17 cellular contexts compared by ENCODE assay signal in genomic region chr7:731440-732085, GRCh38. TPM values are rescaled to one million over a fixed set of nuclear protein-coding genes. Genes with fewer than 3 reads are reported as not detected.
A peak's percentile ranks its signal among the peaks of the same experiment; 100 is the strongest.
DNase-seq lines count a peak whose midpoint lies in the region; ATAC-seq and TF ChIP-seq lines count a peak whose summit lies in the region.
"Had no signal": no experiment of that assay in that cellular context is flagged by ENCODE, and none has a peak within 500 bp of the region (broad histone marks: within the 10 kb centered on the region; RNA-seq: fewer than 3 reads in every experiment).

No MANE protein-coding gene starts in this region.

- no peak overlapping the region for H2AFZ ChIP-seq in PC-9

- H3K36me3 ChIP-seq in PC-9 (ENCODE audit: low read depth), result peaks cover 28% of the 10 kb centered on the region
- H3K36me3 ChIP-seq in brain microvascular endothelial cell (replicated peaks), result peaks cover 2% of the 10 kb centered on the region
- peaks cover 28% of the 10 kb centered on the region for H3K36me3 ChIP-seq in iPS-15b (ENCODE audit: control insufficient read depth, insufficient read depth, low read length)
- peaks cover 16% of the 10 kb centered on the region for H3K36me3 ChIP-seq in skeletal muscle satellite cell (ENCODE audit: insufficient read depth, low read length)

- peaks cover 54% of the 10 kb centered on the region for H3K79me2 ChIP-seq in PC-9 (ENCODE audit: low read depth)

- H3K4me2 ChIP-seq in PC-9 (peak overlapping the region; percentile 56), skeletal muscle satellite cell (ENCODE audit: low read length) (peak overlapping the region; percentile 50)

- H3K27ac ChIP-seq in PC-9 (peak overlapping the region; percentile 35; the same call in 1 of the 2 replicates), brain microvascular endothelial cell (peak overlapping the region; percentile 51)

- DNase-seq in PC-9, result no peak
- DNase-seq in brain microvascular endothelial cell, result no peak
- DNase-seq in pons (ENCODE audit: low spot score), result no peak
- no peak for DNase-seq in T-cell
- no peak for DNase-seq in stimulated activated effector memory CD8-positive, alpha-beta T cell treated with anti-CD3 and anti-CD28 coated beads, Interleukin-12 subunit alpha, Interleukin-12 subunit beta, amount 100 ng/mL, for 72 hours (ENCODE audit: low spot score in 2 of 2)
- DNase-seq: activated CD8-positive, alpha-beta memory T cell treated with anti-CD3 and anti-CD28 coated beads, Interleukin-2, amount 50 U/mL, for 48 hours; activated gamma-delta T cell treated with Interleukin-2 at 50 U/mL for 16 hours; AML-193; amygdala; KG1; SIG-M5; stimulated activated CD4-positive, alpha-beta T cell treated with anti-CD3 and anti-CD28 coated beads, Interleukin-2, amount 100 ng/mL, for 24 hours had no signal

- H3F3A ChIP-seq in PC-9 (ENCODE audit: insufficient read depth, low read depth), result peaks cover 33% of the 10 kb centered on the region

- peak overlapping the region; percentile 70 for H3K9ac ChIP-seq in iPS-15b (ENCODE audit: low read depth, low read length)
- peak overlapping the region; percentile 20 for H3K9ac ChIP-seq in skeletal muscle satellite cell (ENCODE audit: low read depth, low read length)

- H3K4me3 ChIP-seq in PC-9 (no peak overlapping the region), brain microvascular endothelial cell (ENCODE audit: low read depth, low read length) (no peak overlapping the region), iPS-15b (ENCODE audit: low read depth, low read length) (no peak overlapping the region), skeletal muscle satellite cell (ENCODE audit: low read length) (peak overlapping the region; percentile 7)
- H3K4me3 ChIP-seq: coronary artery had no signal

- H3K27ac Mint-ChIP-seq in T-cell, result no peak overlapping the region
- H3K27ac Mint-ChIP-seq in stimulated activated effector memory CD8-positive, alpha-beta T cell treated with anti-CD3 and anti-CD28 coated beads, Interleukin-12 subunit alpha, Interleukin-12 subunit beta, amount 100 ng/mL, for 72 hours, result no peak overlapping the region
- H3K27ac Mint-ChIP-seq: stimulated activated naive CD8-positive, alpha-beta T cell treated with anti-CD3 and anti-CD28 coated beads, Interleukin-15, Interleukin-2, amounts not matched to agents 100 ng/mL and 50 ng/mL, for 24 hours had no signal

- intact Hi-C loops in PC-9 (cut with micrococcal nuclease; ENCODE audit: unreplicated experiment), result loop anchor here (2.0 to 5.0 kb wide), 3 partner anchors 194 to 399 kb away; partner anchors contain the start of gene PDGFA

- peaks cover 7% of the 10 kb centered on the region for H3K36me3 Mint-ChIP-seq in T-cell
- H3K36me3 Mint-ChIP-seq in stimulated activated effector memory CD8-positive, alpha-beta T cell treated with anti-CD3 and anti-CD28 coated beads, Interleukin-12 subunit alpha, Interleukin-12 subunit beta, amount 100 ng/mL, for 72 hours, result peaks cover 13% of the 10 kb centered on the region

- CTCF ChIA-PET in PC-9 (lab: Charles Lee) (interaction anchor here (0.8 to 1.5 kb wide), 3 partner anchors 208 to 410 kb away, joined by 3 to 7 read pairs (median 5); no protein-coding TSS in a partner anchor), T-cell (lab: Charles Lee) (no interaction called here)

- H3K4me1 Mint-ChIP-seq in T-cell, result peaks cover 14 to 23% (median 14%) of the 10 kb centered on the region in 3 donors
- peaks cover 14% of the 10 kb centered on the region for H3K4me1 Mint-ChIP-seq in stimulated activated effector memory CD8-positive, alpha-beta T cell treated with anti-CD3 and anti-CD28 coated beads, Interleukin-12 subunit alpha, Interleukin-12 subunit beta, amount 100 ng/mL, for 72 hours

- peaks cover 7% of the 10 kb centered on the region for H3K9me3 ChIP-seq in PC-9 (ENCODE audit: insufficient read depth, low read depth)
- H3K9me3 ChIP-seq in iPS-15b (ENCODE audit: control insufficient read depth, insufficient read depth, low read length), result peaks cover 6% of the 10 kb centered on the region
- peaks cover 8% of the 10 kb centered on the region for H3K9me3 ChIP-seq in skeletal muscle satellite cell (replicated peaks; ENCODE audit: low read length)

- POLR2A ChIA-PET in PC-9 (lab: Charles Lee; ENCODE audit: unreplicated experiment) (interaction anchor here (0.6 to 0.7 kb wide), 3 partner anchors 84 to 214 kb away, joined by 5 to 16 read pairs (median 10); no protein-coding TSS in a partner anchor), T-cell (lab: Charles Lee) (no interaction called here)

- peaks cover 23% of the 10 kb centered on the region for H3K4me1 ChIP-seq in PC-9 (replicated peaks; ENCODE audit: insufficient read depth)
- peaks cover 4% of the 10 kb centered on the region for H3K4me1 ChIP-seq in iPS-15b (ENCODE audit: control insufficient read depth, insufficient read depth, low read length)
- H3K4me1 ChIP-seq in skeletal muscle satellite cell (ENCODE audit: control insufficient read depth, insufficient read depth, low read length), result peaks cover 23% of the 10 kb centered on the region

- peaks cover 50% of the 10 kb centered on the region for H4K20me1 ChIP-seq in PC-9 (ENCODE audit: insufficient read depth)

- H3K9me2 ChIP-seq in PC-9 (ENCODE audit: insufficient read depth), result no peaks in the 10 kb centered on the region

- ATAC-seq in HG02981 (IDR thresholded peaks at IDR 0.05; ENCODE audit: unreplicated experiment) (no peak), T-cell (replicated peaks in 1 of 4) (no peak)
- ATAC-seq in stimulated activated effector memory CD8-positive, alpha-beta T cell treated with anti-CD3 and anti-CD28 coated beads, Interleukin-12 subunit alpha, Interleukin-12 subunit beta, amount 100 ng/mL, for 72 hours, result no peak

- no peaks in the 10 kb centered on the region for H3K9me3 Mint-ChIP-seq in T-cell
- peaks cover 5% of the 10 kb centered on the region for H3K9me3 Mint-ChIP-seq in stimulated activated effector memory CD8-positive, alpha-beta T cell treated with anti-CD3 and anti-CD28 coated beads, Interleukin-12 subunit alpha, Interleukin-12 subunit beta, amount 100 ng/mL, for 72 hours
- H3K9me3 Mint-ChIP-seq: stimulated activated naive CD8-positive, alpha-beta T cell treated with anti-CD3 and anti-CD28 coated beads, Interleukin-15, Interleukin-2, amounts not matched to agents 100 ng/mL and 50 ng/mL, for 24 hours had no signal

- no peak overlapping the region for H3K4me3 Mint-ChIP-seq in T-cell
- no peak overlapping the region for H3K4me3 Mint-ChIP-seq in stimulated activated effector memory CD8-positive, alpha-beta T cell treated with anti-CD3 and anti-CD28 coated beads, Interleukin-12 subunit alpha, Interleukin-12 subunit beta, amount 100 ng/mL, for 72 hours
- H3K4me3 Mint-ChIP-seq: stimulated activated naive CD8-positive, alpha-beta T cell treated with anti-CD3 and anti-CD28 coated beads, Interleukin-15, Interleukin-2, amounts not matched to agents 100 ng/mL and 50 ng/mL, for 24 hours had no signal

- in situ Hi-C loops in brain microvascular endothelial cell (cut with HindIII; ENCODE audit: low pct_ligation_motif_present, low sequenced_read_pairs), result no loop called here

- H3K27me3 Mint-ChIP-seq in T-cell, result no peaks in the 10 kb centered on the region
- H3K27me3 Mint-ChIP-seq: stimulated activated naive CD8-positive, alpha-beta T cell treated with anti-CD3 and anti-CD28 coated beads, Interleukin-15, Interleukin-2, amounts not matched to agents 100 ng/mL and 50 ng/mL, for 24 hours had no signal

- H3K27me3 ChIP-seq in PC-9 (ENCODE audit: insufficient read depth, low read depth) (no peaks in the 10 kb centered on the region), brain microvascular endothelial cell (replicated peaks) (no peaks in the 10 kb centered on the region), iPS-15b (ENCODE audit: control insufficient read depth, insufficient read depth, low read length) (no peaks in the 10 kb centered on the region), skeletal muscle satellite cell (ENCODE audit: control insufficient read depth, insufficient read depth, low read length) (no peaks in the 10 kb centered on the region)

- BruUV-seq in PC-9 (replicated peaks; lab: Mats Ljungman, UMichigan), result no TSS peak

- TF ChIP-seq CTCF in PC-9 (conservative IDR thresholded peaks at IDR 0.05) (no peak), brain microvascular endothelial cell (IDR thresholded peaks at IDR 0.05; ENCODE audit: low read depth, low read length, missing control alignments) (no peak)

RNA-seq across cellular contexts. Expression of gene PRKAR1B, which starts 4.5 kb away (rescaled TPM):
- 51.7 and 66.6 TPM in 2 replicates for total RNA-seq in PC-9 (2021)
- total RNA-seq in skeletal muscle satellite cell (2012; rRNA removed), result 5.5 and 14.7 TPM in 2 replicates
- 10 to 100 TPM; 20.7 to 35.4 (median 24.4) TPM for total RNA-seq in T-cell

RNA-seq across cellular contexts. Expression of gene DNAAF5, which starts 5.1 kb away (rescaled TPM):
- 63.2 and 78.9 TPM in 2 replicates for total RNA-seq in PC-9 (2021)
- 40.6 and 41.1 TPM in 2 replicates for total RNA-seq in skeletal muscle satellite cell (2012; rRNA removed)
- total RNA-seq in T-cell, result 10 to 100 TPM; 12.8 to 21.4 (median 17.1) TPM
